Comparison of ENCODE assay signal across 1 cellular context in the genomic region with DNA sequence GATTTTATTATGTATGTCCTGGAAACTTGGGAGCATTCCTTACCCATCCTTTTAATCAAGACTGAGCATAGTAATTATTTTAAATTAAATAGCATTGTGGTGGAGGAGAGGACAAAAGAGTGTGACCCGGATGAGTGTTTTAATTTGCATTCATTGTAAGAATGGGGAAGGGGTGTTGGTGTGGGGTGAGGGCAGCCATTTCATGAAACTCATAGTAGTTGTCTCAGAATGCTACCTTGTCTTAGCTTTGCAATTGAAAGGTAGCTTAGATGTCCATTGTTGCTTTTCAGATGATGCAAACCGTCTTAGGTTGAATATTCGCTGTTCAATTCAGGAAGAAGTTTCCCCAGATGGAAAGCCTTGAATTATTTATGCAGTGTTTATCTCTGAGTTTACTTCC.
TF ChIP-seq lines count a peak whose summit lies in the region.

No MANE protein-coding gene starts in this region.

TF ChIP-seq in H1, 55 proteins besides CTCF, POLR2A, EP300 and RAD21:
- TF ChIP-seq HDAC2 (IDR thresholded peaks at IDR 0.05; ENCODE audit: borderline replicate concordance in 1 of 2, low read depth in 2 of 2, low read length in 2 of 2) (no peak), GTF2F1 (IDR thresholded peaks at IDR 0.05; ENCODE audit: borderline replicate concordance, low read depth, low read length) (no peak), RBBP5 (IDR thresholded peaks at IDR 0.05; ENCODE audit: borderline replicate concordance, low read depth, low read length) (no peak), SP2 (IDR thresholded peaks at IDR 0.05; ENCODE audit: low read length) (no peak), TAF1 (IDR thresholded peaks at IDR 0.05; ENCODE audit: low read depth, low read length) (no peak), ATF3 (IDR thresholded peaks at IDR 0.05; ENCODE audit: insufficient read depth, low read depth, low read length) (no peak), SIX5 (IDR thresholded peaks at IDR 0.05; ENCODE audit: low read depth, low read length) (no peak), RNF2 (IDR thresholded peaks at IDR 0.05; ENCODE audit: borderline replicate concordance, low read depth, low read length, missing control alignments, poor library complexity, severe bottlenecking) (no peak), BCL11A (IDR thresholded peaks at IDR 0.05; ENCODE audit: low read depth in 2 of 2, low read length in 2 of 2) (no peak), SIN3A (conservative IDR thresholded peaks at IDR 0.05 in 1 of 2, IDR thresholded peaks at IDR 0.05 in 1 of 2; ENCODE audit: low read depth in 1 of 2, low read length in 2 of 2) (no peak), RFX5 (IDR thresholded peaks at IDR 0.05; ENCODE audit: borderline replicate concordance, low read depth, low read length) (no peak)
- TF ChIP-seq, protein P1, sequence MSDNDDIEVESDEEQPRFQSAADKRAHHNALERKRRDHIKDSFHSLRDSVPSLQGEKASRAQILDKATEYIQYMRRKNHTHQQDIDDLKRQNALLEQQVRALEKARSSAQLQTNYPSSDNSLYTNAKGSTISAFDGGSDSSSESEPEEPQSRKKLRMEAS (IDR thresholded peaks at IDR 0.05): no peak
